Comparison of ENCODE assay signal across 8 cellular contexts in the genomic region with DNA sequence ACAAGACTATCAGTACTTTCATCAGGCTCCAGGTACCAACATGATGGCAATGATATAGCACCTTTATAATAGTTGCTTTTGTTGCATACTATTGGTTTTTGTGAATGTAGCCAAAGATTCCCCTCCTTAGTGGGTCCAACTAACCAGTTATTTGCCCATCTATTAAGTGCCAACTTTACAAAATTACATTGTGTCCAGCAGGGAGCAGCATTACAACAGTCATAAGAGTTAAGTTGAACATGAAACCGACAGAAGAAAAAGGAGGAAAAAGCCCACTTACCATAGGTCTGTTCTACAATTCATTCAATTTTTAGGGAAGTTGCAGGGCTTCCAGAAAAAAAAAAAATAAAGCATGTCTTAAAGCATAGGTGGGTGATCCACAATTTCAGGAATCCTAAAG. TPM values are rescaled to one million over a fixed set of nuclear protein-coding genes. Genes with fewer than 3 reads are reported as not detected.
DNase-seq lines count a peak whose midpoint lies in the region; ATAC-seq and TF ChIP-seq lines count a peak whose summit lies in the region.

No MANE protein-coding gene starts in this region.

- no peaks in the 10 kb centered on the region for H3K27me3 Mint-ChIP-seq in activated CD4-positive, alpha-beta T cell treated with anti-CD3 and anti-CD28 coated beads, Interleukin-2, amount 10 ng/mL, durations not matched to agents 24 days and 14 days
- no peaks in the 10 kb centered on the region for H3K27me3 Mint-ChIP-seq in mesothelial cell of epicardium (ENCODE audit: low read depth)

- in situ Hi-C loops in astrocyte of the spinal cord (cut with HindIII; ENCODE audit: low sequenced_read_pairs): no loop called here

- no peak for ATAC-seq in GM19023 (IDR thresholded peaks at IDR 0.05; ENCODE audit: unreplicated experiment)

- DNase-seq in activated CD4-positive, alpha-beta T cell treated with anti-CD3 and anti-CD28 coated beads, Interleukin-2, amount 10 ng/mL, durations not matched to agents 24 days and 14 days: peak; percentile 68
- no peak for DNase-seq in activated CD4-positive, alpha-beta T cell treated with anti-CD3 and anti-CD28 coated beads for 1 hour
- DNase-seq in LNCaP clone FGC (ENCODE audit: low read depth) (peak; percentile 43), astrocyte of the spinal cord (ENCODE audit: low read depth, low spot score) (peak; percentile 76), mesothelial cell of epicardium (ENCODE audit: low spot score in 2 of 2, unreplicated experiment in 2 of 2) (no peak), SKM-1 treated with dmso at 0.1 percent for 144 hours (lab: John Stamatoyannopoulos, UW; ENCODE audit: unreplicated experiment) (no peak)
- DNase-seq in stimulated activated CD4-positive, alpha-beta T cell treated with anti-CD3 and anti-CD28 coated beads, Interleukin-2, amount 100 ng/mL, for 48 hours: no peak

- H3K27ac Mint-ChIP-seq in activated CD4-positive, alpha-beta T cell treated with anti-CD3 and anti-CD28 coated beads, Interleukin-2, amount 10 ng/mL, durations not matched to agents 24 days and 14 days: no peak overlapping the region
- no peak overlapping the region for H3K27ac Mint-ChIP-seq in mesothelial cell of epicardium

- TF ChIP-seq CTCF in LNCaP clone FGC (IDR thresholded peaks at IDR 0.05; ENCODE audit: control insufficient read depth, extremely low read depth, insufficient read depth): peak; percentile 70
- TF ChIP-seq CTCF in astrocyte of the spinal cord (IDR thresholded peaks at IDR 0.05; ENCODE audit: low read depth, low read length): peak; percentile 47
- peak; percentile 32 for TF ChIP-seq CTCF in mesothelial cell of epicardium (IDR thresholded peaks at IDR 0.05; ENCODE audit: unreplicated experiment)

- H3K36me3 Mint-ChIP-seq in activated CD4-positive, alpha-beta T cell treated with anti-CD3 and anti-CD28 coated beads, Interleukin-2, amount 10 ng/mL, durations not matched to agents 24 days and 14 days (ENCODE audit: low read depth): peaks cover 6% of the 10 kb centered on the region
- peaks cover 11% of the 10 kb centered on the region for H3K36me3 Mint-ChIP-seq in mesothelial cell of epicardium

- no peaks in the 10 kb centered on the region for H3K9me3 Mint-ChIP-seq in activated CD4-positive, alpha-beta T cell treated with anti-CD3 and anti-CD28 coated beads, Interleukin-2, amount 10 ng/mL, durations not matched to agents 24 days and 14 days
- no peaks in the 10 kb centered on the region for H3K9me3 Mint-ChIP-seq in mesothelial cell of epicardium

- peaks cover 6% of the 10 kb centered on the region for H3K4me1 Mint-ChIP-seq in activated CD4-positive, alpha-beta T cell treated with anti-CD3 and anti-CD28 coated beads, Interleukin-2, amount 10 ng/mL, durations not matched to agents 24 days and 14 days
- peaks cover 8% of the 10 kb centered on the region for H3K4me1 Mint-ChIP-seq in mesothelial cell of epicardium

- intact Hi-C loops in activated CD4-positive, alpha-beta T cell treated with anti-CD3 and anti-CD28 coated beads, Interleukin-2, amount 10 ng/mL, durations not matched to agents 24 days and 14 days (cut with micrococcal nuclease): no loop called here

- H3K4me3 ChIP-seq in LNCaP clone FGC (ENCODE audit: low read depth, low read length) (no peak overlapping the region), astrocyte of the spinal cord (ENCODE audit: low read depth, low read length) (no peak overlapping the region)

- H3K4me3 Mint-ChIP-seq in activated CD4-positive, alpha-beta T cell treated with anti-CD3 and anti-CD28 coated beads, Interleukin-2, amount 10 ng/mL, durations not matched to agents 24 days and 14 days: no peak overlapping the region
- no peak overlapping the region for H3K4me3 Mint-ChIP-seq in mesothelial cell of epicardium

RNA-seq across cellular contexts. Expression of gene IMMP1L, which starts 21.6 kb away (rescaled TPM):
- 24.0 and 27.2 TPM in 2 replicates for total RNA-seq in activated CD4-positive, alpha-beta T cell treated with anti-CD3 and anti-CD28 coated beads, Interleukin-2, amount 10 ng/mL, durations not matched to agents 24 days and 14 days
- total RNA-seq in mesothelial cell of epicardium: 27.3 to 37.4 TPM (median 28.1 TPM) in 3 replicates

RNA-seq across cellular contexts. Expression of gene ELP4, which starts 21.7 kb away (rescaled TPM):
- 17.4 and 20.6 TPM in 2 replicates for total RNA-seq in activated CD4-positive, alpha-beta T cell treated with anti-CD3 and anti-CD28 coated beads, Interleukin-2, amount 10 ng/mL, durations not matched to agents 24 days and 14 days
- 18.9 to 21.0 TPM (median 19.5 TPM) in 3 replicates for total RNA-seq in mesothelial cell of epicardium

Comparison
In these comparisons a context has a peak if more than half of its experiments do, and no peak if none do; other contexts are left out.
1. DNase-seq: peak in activated CD4-positive, alpha-beta T cell treated with anti-CD3 and anti-CD28 coated beads, Interleukin-2, amount 10 ng/mL, durations not matched to agents 24 days and 14 days (single experiment), LNCaP clone FGC (single experiment) and astrocyte of the spinal cord (single experiment); none in activated CD4-positive, alpha-beta T cell treated with anti-CD3 and anti-CD28 coated beads for 1 hour (single experiment), mesothelial cell of epicardium (0 of 2), SKM-1 treated with dmso at 0.1 percent for 144 hours (single experiment) and stimulated activated CD4-positive, alpha-beta T cell treated with anti-CD3 and anti-CD28 coated beads, Interleukin-2, amount 100 ng/mL, for 48 hours (0 of 2).
2. Peak in every context shown above with its lines, with median percentiles within 50 percentile points of each other: CTCF ChIP-seq.